Comparison of ENCODE assay signal across 34 cellular contexts in genomic region chr1:3506943-3507342, GRCh38. TPM values are rescaled to one million over a fixed set of nuclear protein-coding genes. Genes with fewer than 3 reads are reported as not detected.
"Had no signal": no experiment of that assay in that cellular context is flagged by ENCODE, and none has a peak within 500 bp of the region (broad histone marks: within the 10 kb centered on the region; RNA-seq: fewer than 3 reads in every experiment).

No MANE protein-coding gene starts in this region.

- H3K9me3 ChIP-seq: adrenal gland, body of pancreas, breast epithelium had no signal

- ATAC-seq: activated CD8-positive, alpha-beta T cell treated with anti-CD3 and anti-CD28 coated beads for 36 hours; activated naive CD4-positive, alpha-beta T cell treated with anti-CD3 and anti-CD28 coated beads, Interleukin-2, amount 50 U/mL, for 72 hours; activated T-cell treated with anti-CD3 and anti-CD28 coated beads, Interleukin-2, amount 50 U/mL, for 4 hours; activated T-cell treated with anti-CD3 and anti-CD28 coated beads, Interleukin-2, amount 50 U/mL, for 72 hours; activated T-helper 17 cell treated with anti-CD3 and anti-CD28 coated beads, Interleukin-2, amount 50 U/mL, for 72 hours; body of pancreas had no signal

- H3K4me3 ChIP-seq: adrenal gland, body of pancreas, breast epithelium had no signal

- H3K27me3 ChIP-seq: adrenal gland, body of pancreas, brain microvascular endothelial cell, breast epithelium had no signal

- H3K4me1 ChIP-seq: adrenal gland, body of pancreas, breast epithelium had no signal

- FAIRE-seq: astrocyte, TTC549 had no signal

- H3K27ac ChIP-seq: adrenal gland, body of pancreas, brain microvascular endothelial cell, breast epithelium, VCaP had no signal

- H3K36me3 ChIP-seq: adrenal gland, brain microvascular endothelial cell, breast epithelium had no signal

- DNase-seq: activated B cell treated with CpG ODN at 0.5 μM for 24 hours; activated CD4-positive, alpha-beta memory T cell treated with anti-CD3 and anti-CD28 coated beads for 36 hours; activated CD4-positive, alpha-beta T cell treated with anti-CD3 and anti-CD28 coated beads for 4 hours; activated CD4-positive, alpha-beta T cell treated with anti-CD3 and anti-CD28 coated beads, Interleukin-2, amount 10 ng/mL, durations not matched to agents 24 days and 14 days; activated CD4-positive, alpha-beta T cell treated with anti-CD3 and anti-CD28 coated beads, Interleukin-2, amount 50 U/mL, for 1 hour; activated CD4-positive, alpha-beta T cell treated with anti-CD3 and anti-CD28 coated beads, Interleukin-2, amount 50 U/mL, for 4 hours; activated CD4-positive, CD25-positive, alpha-beta regulatory T cell treated with anti-CD3 and anti-CD28 coated beads, Interleukin-2, amount 50 U/mL, for 72 hours; activated CD8-positive, alpha-beta memory T cell treated with anti-CD3 and anti-CD28 coated beads, Interleukin-2, amount 50 U/mL, for 4 hours; activated CD8-positive, alpha-beta T cell treated with anti-CD3 and anti-CD28 coated beads for 36 hours; activated effector memory CD4-positive, alpha-beta T cell treated with anti-CD3 and anti-CD28 coated beads, Interleukin-2, amount 50 U/mL, for 16 hours; activated gamma-delta T cell treated with Interleukin-2 at 50 U/mL for 16 hours; activated naive CD4-positive, alpha-beta T cell; activated naive CD4-positive, alpha-beta T cell treated with anti-CD3 and anti-CD28 coated beads, Interleukin-2, amount 10 ng/mL, durations not matched to agents 7 days and 5 days; activated naive CD8-positive, alpha-beta T cell treated with anti-CD3 and anti-CD28 coated beads for 36 hours; activated T-cell treated with anti-CD3 and anti-CD28 coated beads for 4 hours; activated T-cell treated with anti-CD3 and anti-CD28 coated beads, Interleukin-2, amount 50 U/mL, for 1 hour; activated T-cell treated with anti-CD3 and anti-CD28 coated beads, Interleukin-2, amount 50 U/mL, for 4 hours; activated T-cell treated with anti-CD3 and anti-CD28 coated beads, Interleukin-2, amount 50 U/mL, for 72 hours; adrenal gland; amniotic stem cell; aorta; body of pancreas; brain microvascular endothelial cell; central memory CD4-positive, alpha-beta T cell; T-helper 1 cell; T-helper 2 cell; T-helper 9 cell had no signal

RNA-seq across cellular contexts. Expression of gene ARHGEF16, which starts 52.5 kb away (rescaled TPM):
- total RNA-seq: activated B cell treated with CpG ODN at 0.5 μM for 24 hours; activated CD4-positive, alpha-beta T cell treated with anti-CD3 and anti-CD28 coated beads, Interleukin-2, amount 10 ng/mL, durations not matched to agents 24 days and 14 days; activated CD8-positive, alpha-beta T cell treated with anti-CD3 and anti-CD28 coated beads for 36 hours; activated T-helper 1 cell treated with anti-CD3 and anti-CD28 coated beads, Interleukin-12 subunit alpha, Interleukin-12 subunit beta, Interleukin-2, Interleukin-4 antibody, amounts not matched to agents 30 ng/mL and 10 ng/mL and 1 ng/mL, durations not matched to agents 14 hours and 24 hours and 36 hours had no signal
